Comparison of ENCODE assay signal across 19 cellular contexts in the genomic region with DNA sequence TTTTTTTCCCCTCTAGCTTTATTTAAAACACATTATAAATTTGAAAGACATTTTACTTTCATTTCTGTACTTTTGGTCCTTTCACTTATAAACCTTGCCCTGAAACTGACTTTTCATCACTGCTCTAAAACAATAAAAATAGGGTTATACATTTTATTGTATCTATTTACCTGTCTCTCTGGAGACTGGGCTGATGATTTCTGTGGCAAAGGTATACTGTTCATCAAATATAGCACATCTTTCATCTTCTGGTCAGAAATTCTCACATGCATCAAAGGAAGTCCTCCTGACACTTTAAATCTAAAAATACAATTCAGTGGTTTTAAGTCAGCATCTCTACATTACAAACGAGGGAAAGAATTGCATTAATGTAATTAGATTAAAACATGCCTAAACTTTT.
"Had no signal": no experiment of that assay in that cellular context is flagged by ENCODE, and none has a peak within 500 bp of the region (broad histone marks: within the 10 kb centered on the region; RNA-seq: fewer than 3 reads in every experiment).

No MANE protein-coding gene starts in this region.

- H3K27ac Mint-ChIP-seq: activated naive CD4-positive, alpha-beta T cell treated with anti-CD3 and anti-CD28 coated beads for 36 hours; activated T-cell treated with anti-CD3 and anti-CD28 coated beads, Interleukin-2, amount 50 U/mL, for 24 hours; activated T-helper 2 cell treated with anti-CD3 and anti-CD28 coated beads, Interferon-gamma antibody, Interleukin-2, Interleukin-4, amounts not matched to agents 10 μg/mL and 5 μg/mL and 100 μg/mL, durations not matched to agents 14 hours and 24 hours and 36 hours; endodermal cell had no signal

- H3K4me3 Mint-ChIP-seq: activated naive CD4-positive, alpha-beta T cell treated with anti-CD3 and anti-CD28 coated beads for 36 hours; activated T-cell treated with anti-CD3 and anti-CD28 coated beads, Interleukin-2, amount 50 U/mL, for 24 hours; endodermal cell; naive thymus-derived CD4-positive, alpha-beta T cell had no signal

- ATAC-seq: body of pancreas; foreskin keratinocyte; naive thymus-derived CD4-positive, alpha-beta T cell; sciatic nerve; stimulated activated naive CD8-positive, alpha-beta T cell treated with anti-CD3 and anti-CD28 coated beads, Interleukin-15, Interleukin-2, amounts not matched to agents 100 U/mL and 50 U/mL, for 24 hours had no signal

- H3K4me3 ChIP-seq: body of pancreas, dorsolateral prefrontal cortex, tibial artery had no signal

- H3K9me3 ChIP-seq: body of pancreas, neutrophil, tibial artery had no signal

- H3K4me1 ChIP-seq: body of pancreas, foreskin keratinocyte, parathyroid adenoma, tibial artery had no signal

- H2AFZ ChIP-seq: parathyroid adenoma had no signal

- H3K9me3 Mint-ChIP-seq: activated naive CD4-positive, alpha-beta T cell treated with anti-CD3 and anti-CD28 coated beads for 36 hours; activated T-cell treated with anti-CD3 and anti-CD28 coated beads, Interleukin-2, amount 50 U/mL, for 24 hours; activated T-helper 2 cell treated with anti-CD3 and anti-CD28 coated beads, Interferon-gamma antibody, Interleukin-2, Interleukin-4, amounts not matched to agents 10 μg/mL and 5 μg/mL and 100 μg/mL, durations not matched to agents 14 hours and 24 hours and 36 hours; endodermal cell had no signal

- DNase-seq: activated CD4-positive, alpha-beta T cell treated with anti-CD3 and anti-CD28 coated beads, Interleukin-2, amount 50 U/mL, for 4 hours; activated naive CD4-positive, alpha-beta T cell treated with anti-CD3 and anti-CD28 coated beads for 36 hours; activated T-cell treated with anti-CD3 and anti-CD28 coated beads, Interleukin-2, amount 50 U/mL, for 24 hours; body of pancreas; dorsolateral prefrontal cortex; endodermal cell; left ventricle myocardium superior; mesenchymal stem cell; naive thymus-derived CD4-positive, alpha-beta T cell; stimulated activated naive CD8-positive, alpha-beta T cell treated with anti-CD3 and anti-CD28 coated beads, Interleukin-15, Interleukin-2, amounts not matched to agents 100 U/mL and 50 U/mL, for 24 hours; substantia nigra; T-helper 2 cell; tibial artery had no signal

- H3K27ac ChIP-seq: body of pancreas, dorsolateral prefrontal cortex, epithelial cell of prostate, foreskin keratinocyte, neutrophil, parathyroid adenoma, tibial artery had no signal

- H3K27me3 ChIP-seq: body of pancreas, dorsolateral prefrontal cortex, foreskin keratinocyte, neutrophil, tibial artery had no signal

- H3K79me2 ChIP-seq: parathyroid adenoma had no signal

- H3K9ac ChIP-seq: parathyroid adenoma had no signal
